In the genomic region with DNA sequence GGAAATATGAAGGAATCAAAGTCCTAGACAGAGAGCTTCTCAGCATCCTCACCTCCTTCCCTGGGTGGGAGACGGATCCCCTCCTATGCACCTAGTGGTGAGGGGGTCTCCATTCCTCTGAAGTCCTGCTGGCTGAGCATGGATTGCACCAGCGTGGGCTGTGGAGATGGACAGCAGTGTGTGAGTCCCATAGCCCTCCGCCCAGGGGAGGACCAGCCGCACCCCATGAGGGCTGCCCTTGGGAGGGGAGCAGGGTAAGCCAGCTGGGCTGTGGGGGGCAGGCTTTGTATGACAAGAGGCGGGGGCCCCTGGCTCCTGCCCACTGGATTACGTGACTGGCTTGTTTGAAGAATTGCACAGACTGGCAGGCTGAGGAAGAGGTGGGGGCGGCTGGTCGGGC, we compare ENCODE assay signal across 36 cellular contexts.
"Had no signal": no experiment of that assay in that cellular context is flagged by ENCODE, and none has a peak within 500 bp of the region (broad histone marks: within the 10 kb centered on the region; RNA-seq: fewer than 3 reads in every experiment).

No MANE protein-coding gene starts in this region.

- H3K4me1 Mint-ChIP-seq: activated B cell treated with CpG ODN at 0.5 μM for 24 hours; activated CD4-positive, alpha-beta T cell treated with anti-CD3 and anti-CD28 coated beads, Interleukin-2, amount 10 ng/mL, durations not matched to agents 24 days and 14 days; activated naive CD8-positive, alpha-beta T cell treated with anti-CD3 and anti-CD28 coated beads for 36 hours; activated T-helper 17 cell treated with anti-CD3 and anti-CD28 coated beads, Interleukin-2, amount 50 U/mL, for 72 hours had no signal

- H3K4me3 ChIP-seq: adrenal gland, body of pancreas, breast epithelium had no signal

- H3K36me3 Mint-ChIP-seq: activated CD4-positive, alpha-beta memory T cell treated with anti-CD3 and anti-CD28 coated beads for 36 hours; activated naive CD4-positive, alpha-beta T cell treated with anti-CD3 and anti-CD28 coated beads, Interleukin-2, amount 50 U/mL, for 72 hours; activated naive CD8-positive, alpha-beta T cell treated with anti-CD3 and anti-CD28 coated beads for 36 hours had no signal

- H3K27ac Mint-ChIP-seq: activated B cell treated with CpG ODN at 0.5 μM for 24 hours; activated CD4-positive, alpha-beta memory T cell treated with anti-CD3 and anti-CD28 coated beads for 36 hours; activated CD4-positive, alpha-beta T cell treated with anti-CD3 and anti-CD28 coated beads, Interleukin-2, amount 10 ng/mL, durations not matched to agents 24 days and 14 days; activated CD8-positive, alpha-beta T cell treated with anti-CD3 and anti-CD28 coated beads for 36 hours; activated naive CD4-positive, alpha-beta T cell treated with anti-CD3 and anti-CD28 coated beads for 36 hours; activated naive CD4-positive, alpha-beta T cell treated with anti-CD3 and anti-CD28 coated beads, Interleukin-2, amount 50 U/mL, for 72 hours; activated naive CD8-positive, alpha-beta T cell treated with anti-CD3 and anti-CD28 coated beads for 36 hours; activated T-cell treated with anti-CD3 and anti-CD28 coated beads, Interleukin-2, amount 50 U/mL, for 72 hours; activated T-helper 1 cell treated with anti-CD3 and anti-CD28 coated beads, Interleukin-12 subunit alpha, Interleukin-12 subunit beta, Interleukin-2, Interleukin-4 antibody, amounts not matched to agents 30 ng/mL and 10 ng/mL and 1 ng/mL, durations not matched to agents 14 hours and 24 hours and 36 hours; activated T-helper 17 cell treated with anti-CD3 and anti-CD28 coated beads, Interleukin-2, amount 50 U/mL, for 72 hours; T-helper 1 cell treated with Interleukin-12 subunit alpha and Interleukin-12 subunit beta and Interleukin-4 antibody, amounts not matched to agents 30 μg/mL and 1 μg/mL, for 36 hours; T-helper 2 cell treated with Interferon-gamma antibody and Interleukin-4, amounts not matched to agents 5 μg/mL and 100 μg/mL, for 36 hours had no signal

- DNase-seq: activated B cell treated with CpG ODN at 0.5 μM for 24 hours; activated CD4-positive, alpha-beta memory T cell treated with anti-CD3 and anti-CD28 coated beads for 36 hours; activated CD4-positive, alpha-beta T cell treated with anti-CD3 and anti-CD28 coated beads for 4 hours; activated CD4-positive, alpha-beta T cell treated with anti-CD3 and anti-CD28 coated beads, Interleukin-2, amount 10 ng/mL, durations not matched to agents 24 days and 14 days; activated CD4-positive, alpha-beta T cell treated with anti-CD3 and anti-CD28 coated beads, Interleukin-2, amount 50 U/mL, for 1 hour; activated CD4-positive, alpha-beta T cell treated with anti-CD3 and anti-CD28 coated beads, Interleukin-2, amount 50 U/mL, for 4 hours; activated CD4-positive, CD25-positive, alpha-beta regulatory T cell treated with anti-CD3 and anti-CD28 coated beads, Interleukin-2, amount 50 U/mL, for 72 hours; activated CD8-positive, alpha-beta memory T cell treated with anti-CD3 and anti-CD28 coated beads, Interleukin-2, amount 50 U/mL, for 4 hours; activated CD8-positive, alpha-beta T cell treated with anti-CD3 and anti-CD28 coated beads for 36 hours; activated effector memory CD4-positive, alpha-beta T cell treated with anti-CD3 and anti-CD28 coated beads, Interleukin-2, amount 50 U/mL, for 16 hours; activated gamma-delta T cell treated with Interleukin-2 at 50 U/mL for 16 hours; activated naive CD4-positive, alpha-beta T cell; activated naive CD4-positive, alpha-beta T cell treated with anti-CD3 and anti-CD28 coated beads for 36 hours; activated naive CD4-positive, alpha-beta T cell treated with anti-CD3 and anti-CD28 coated beads, Interleukin-2, amount 50 U/mL, for 16 hours; activated naive CD8-positive, alpha-beta T cell treated with anti-CD3 and anti-CD28 coated beads for 36 hours; activated T-cell treated with anti-CD3 and anti-CD28 coated beads for 4 hours; activated T-cell treated with anti-CD3 and anti-CD28 coated beads, Interleukin-2, amount 50 U/mL, for 1 hour; activated T-cell treated with anti-CD3 and anti-CD28 coated beads, Interleukin-2, amount 50 U/mL, for 4 hours; activated T-cell treated with anti-CD3 and anti-CD28 coated beads, Interleukin-2, amount 50 U/mL, for 72 hours; adrenal gland; amniotic stem cell; aorta; body of pancreas; brain microvascular endothelial cell; central memory CD4-positive, alpha-beta T cell; SW 1271; T-helper 1 cell; T-helper 2 cell; T-helper 9 cell had no signal

- H3K9me3 Mint-ChIP-seq: activated B cell treated with CpG ODN at 0.5 μM for 24 hours; activated CD4-positive, alpha-beta memory T cell treated with anti-CD3 and anti-CD28 coated beads for 36 hours; activated CD4-positive, alpha-beta T cell treated with anti-CD3 and anti-CD28 coated beads, Interleukin-2, amount 10 ng/mL, durations not matched to agents 24 days and 14 days; activated CD8-positive, alpha-beta T cell treated with anti-CD3 and anti-CD28 coated beads for 36 hours; activated naive CD4-positive, alpha-beta T cell treated with anti-CD3 and anti-CD28 coated beads for 36 hours; activated naive CD4-positive, alpha-beta T cell treated with anti-CD3 and anti-CD28 coated beads, Interleukin-2, amount 50 U/mL, for 72 hours; activated naive CD8-positive, alpha-beta T cell treated with anti-CD3 and anti-CD28 coated beads for 36 hours; activated T-cell treated with anti-CD3 and anti-CD28 coated beads, Interleukin-2, amount 50 U/mL, for 4 hours; activated T-cell treated with anti-CD3 and anti-CD28 coated beads, Interleukin-2, amount 50 U/mL, for 72 hours; activated T-helper 1 cell treated with anti-CD3 and anti-CD28 coated beads, Interleukin-12 subunit alpha, Interleukin-12 subunit beta, Interleukin-2, Interleukin-4 antibody, amounts not matched to agents 30 ng/mL and 10 ng/mL and 1 ng/mL, durations not matched to agents 14 hours and 24 hours and 36 hours; activated T-helper 17 cell treated with anti-CD3 and anti-CD28 coated beads, Interleukin-2, amount 50 U/mL, for 72 hours; T-helper 1 cell treated with Interleukin-12 subunit alpha and Interleukin-12 subunit beta and Interleukin-4 antibody, amounts not matched to agents 30 μg/mL and 1 μg/mL, for 36 hours had no signal

- H3K36me3 ChIP-seq: adrenal gland, brain microvascular endothelial cell, breast epithelium had no signal

- H3K9me3 ChIP-seq: adrenal gland, body of pancreas, breast epithelium had no signal

- H3K4me1 ChIP-seq: adrenal gland, body of pancreas, breast epithelium had no signal

- H3K4me3 Mint-ChIP-seq: activated B cell treated with CpG ODN at 0.5 μM for 24 hours; activated CD4-positive, alpha-beta memory T cell treated with anti-CD3 and anti-CD28 coated beads for 36 hours; activated CD4-positive, alpha-beta T cell treated with anti-CD3 and anti-CD28 coated beads, Interleukin-2, amount 10 ng/mL, durations not matched to agents 24 days and 14 days; activated CD8-positive, alpha-beta T cell treated with anti-CD3 and anti-CD28 coated beads for 36 hours; activated naive CD4-positive, alpha-beta T cell treated with anti-CD3 and anti-CD28 coated beads for 36 hours; activated naive CD8-positive, alpha-beta T cell treated with anti-CD3 and anti-CD28 coated beads for 36 hours; activated T-cell treated with anti-CD3 and anti-CD28 coated beads, Interleukin-2, amount 50 U/mL, for 4 hours; activated T-cell treated with anti-CD3 and anti-CD28 coated beads, Interleukin-2, amount 50 U/mL, for 72 hours; activated T-helper 1 cell treated with anti-CD3 and anti-CD28 coated beads, Interleukin-12 subunit alpha, Interleukin-12 subunit beta, Interleukin-2, Interleukin-4 antibody, amounts not matched to agents 30 ng/mL and 10 ng/mL and 1 ng/mL, durations not matched to agents 14 hours and 24 hours and 36 hours; activated T-helper 17 cell treated with anti-CD3 and anti-CD28 coated beads, Interleukin-2, amount 50 U/mL, for 72 hours; T-helper 1 cell treated with Interleukin-12 subunit alpha and Interleukin-12 subunit beta and Interleukin-4 antibody, amounts not matched to agents 30 μg/mL and 1 μg/mL, for 36 hours; T-helper 2 cell treated with Interferon-gamma antibody and Interleukin-4, amounts not matched to agents 5 μg/mL and 100 μg/mL, for 36 hours had no signal

- H3K27ac ChIP-seq: adrenal gland, body of pancreas, brain microvascular endothelial cell, breast epithelium, VCaP had no signal

- ATAC-seq: activated CD8-positive, alpha-beta T cell treated with anti-CD3 and anti-CD28 coated beads for 36 hours; activated naive CD4-positive, alpha-beta T cell treated with anti-CD3 and anti-CD28 coated beads, Interleukin-2, amount 50 U/mL, for 72 hours; activated T-cell treated with anti-CD3 and anti-CD28 coated beads, Interleukin-2, amount 50 U/mL, for 72 hours; activated T-helper 17 cell treated with anti-CD3 and anti-CD28 coated beads, Interleukin-2, amount 50 U/mL, for 72 hours; body of pancreas had no signal

- H3K27me3 ChIP-seq: adrenal gland, body of pancreas, brain microvascular endothelial cell had no signal

- H3K27me3 Mint-ChIP-seq: activated B cell treated with CpG ODN at 0.5 μM for 24 hours; activated CD4-positive, alpha-beta memory T cell treated with anti-CD3 and anti-CD28 coated beads for 36 hours; activated CD4-positive, alpha-beta T cell treated with anti-CD3 and anti-CD28 coated beads, Interleukin-2, amount 10 ng/mL, durations not matched to agents 24 days and 14 days; activated T-helper 17 cell treated with anti-CD3 and anti-CD28 coated beads, Interleukin-2, amount 50 U/mL, for 72 hours had no signal
